ENCODE assay signal across 12 cellular contexts in genomic region chr10:69096045-69096444, GRCh38. TPM values are rescaled to one million over a fixed set of nuclear protein-coding genes. Genes with fewer than 3 reads are reported as not detected.
DNase-seq lines count a peak whose midpoint lies in the region; ATAC-seq and TF ChIP-seq lines count a peak whose summit lies in the region.
"Had no signal": no experiment of that assay in that cellular context is flagged by ENCODE, and none has a peak within 500 bp of the region (broad histone marks: within the 10 kb centered on the region; RNA-seq: fewer than 3 reads in every experiment).

No MANE protein-coding gene starts in this region.

- no peaks in the 10 kb centered on the region for H3K36me3 ChIP-seq in mucosa of descending colon (ENCODE audit: low read depth)
- H3K36me3 ChIP-seq: prostate gland had no signal

- no peak for TF ChIP-seq CTCF in GM10248 (IDR thresholded peaks at IDR 0.05; ENCODE audit: control extremely low read depth, extremely low read depth, low read depth, missing control alignments)
- no peak for TF ChIP-seq CTCF in mucosa of descending colon (IDR thresholded peaks at IDR 0.05)

- CTCF ChIA-PET in GM10248 (lab: Yijun Ruan, JAX), result interaction anchor here (0.8 to 5.6 kb wide), 7 partner anchors 9 to 107 kb away, joined by 3 to 95 read pairs (median 3); partner anchors contain the start of gene KIFBP

- ATAC-seq in GM18868 (IDR thresholded peaks at IDR 0.05; ENCODE audit: unreplicated experiment), result peak; percentile 61
- ATAC-seq in HG03432 (IDR thresholded peaks at IDR 0.05; ENCODE audit: unreplicated experiment), result peak; percentile 53
- no peak for ATAC-seq in mucosa of descending colon
- ATAC-seq in GM19463 (IDR thresholded peaks at IDR 0.05; ENCODE audit: unreplicated experiment), result no peak

- intact Hi-C loops in mucosa of descending colon (cut with DNase I, micrococcal nuclease), result no loop called here

- POLR2A ChIA-PET in GM10248 (lab: Yijun Ruan, JAX), result interaction anchor here (1.0 kb wide), 1 partner anchor 10 kb away, joined by 3 read pairs; no protein-coding TSS in a partner anchor

- no peaks in the 10 kb centered on the region for H3K9me3 ChIP-seq in mucosa of descending colon
- H3K9me3 ChIP-seq: prostate gland had no signal

- H3K4me1 ChIP-seq in mucosa of descending colon (ENCODE audit: low read depth), result no peaks in the 10 kb centered on the region
- H3K4me1 ChIP-seq: prostate gland had no signal

- no peak overlapping the region for H3K4me3 ChIP-seq in mucosa of descending colon
- H3K4me3 ChIP-seq: prostate gland had no signal

- peak; percentile 40 for DNase-seq in GM10248 (ENCODE audit: extremely low spot score)
- DNase-seq in amniotic epithelial cell (ENCODE audit: low read depth), result peak; percentile 29
- DNase-seq in inferior parietal cortex (ENCODE audit: extremely low spot score), result no peak
- DNase-seq in mucosa of descending colon, result no peak
- DNase-seq: activated CD4-positive, alpha-beta T cell treated with anti-CD3 and anti-CD28 coated beads, Interleukin-2, amount 50 U/mL, for 4 hours; hippocampal formation; SHP77 had no signal

RNA-seq across cellular contexts. Expression of gene SRGN, which starts 8.1 kb away (rescaled TPM):
- total RNA-seq in mucosa of descending colon, result 10 to 100 TPM; 15.6 to 54.6 (median 43.9) TPM
- total RNA-seq: HT-29 had no signal

RNA-seq across cellular contexts. Expression of gene VPS26A, which starts 27.9 kb away (rescaled TPM):
- 10 to 100 TPM; 51.7 to 64.0 (median 61.7) TPM for total RNA-seq in mucosa of descending colon

Comparison
In these comparisons a context has a peak if more than half of its experiments do, and no peak if none do; other contexts are left out.
1. DNase-seq: peak in GM10248 (single experiment) and amniotic epithelial cell (single experiment); none in inferior parietal cortex (single experiment) and mucosa of descending colon (0 of 3).
2. ATAC-seq: peak in GM18868 (single experiment) and HG03432 (single experiment); none in mucosa of descending colon (single experiment) and GM19463 (single experiment).